Comparison of ENCODE assay signal across 24 cellular contexts in the genomic region with DNA sequence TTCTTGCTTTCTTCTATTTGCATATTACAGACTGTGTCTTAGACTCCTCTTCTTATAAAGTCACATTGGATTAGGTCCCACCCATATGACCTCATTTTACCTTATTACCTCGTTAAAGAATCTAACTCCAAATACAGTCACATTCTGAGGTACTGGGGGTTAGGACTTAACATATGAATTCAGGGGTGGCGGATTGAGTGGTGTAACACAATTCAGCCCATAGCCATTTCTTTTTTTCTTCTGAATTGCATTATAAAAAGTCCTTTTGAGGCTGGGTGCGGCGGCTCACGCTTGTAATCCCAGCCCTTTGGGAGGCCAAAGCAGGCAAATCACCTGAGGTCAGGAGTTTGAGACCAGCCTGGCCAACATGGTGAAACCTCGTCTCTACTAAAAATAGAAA. TPM values are rescaled to one million over a fixed set of nuclear protein-coding genes. Genes with fewer than 3 reads are reported as not detected.
"Had no signal": no experiment of that assay in that cellular context is flagged by ENCODE, and none has a peak within 500 bp of the region (broad histone marks: within the 10 kb centered on the region; RNA-seq: fewer than 3 reads in every experiment).

No MANE protein-coding gene starts in this region.

- H3K27me3 ChIP-seq: gastroesophageal sphincter, heart right ventricle, neutrophil, right lobe of liver, tibial nerve, upper lobe of left lung had no signal

- ATAC-seq: gastroesophageal sphincter; heart right ventricle; mucosa of descending colon; natural killer cell treated with Interleukin-12 subunit alpha and Interleukin-12 subunit beta and Interleukin-15 and Interleukin-18, amount 100 ng/mL, for 72 hours; right lobe of liver; stimulated activated naive B cell treated with anti-CD40 and anti-IgM and Interleukin-4, amounts not matched to agents 10 μg/mL and 1 μg/mL and 100 μg/mL, for 72 hours had no signal

- H3K9me3 ChIP-seq: gastroesophageal sphincter, heart right ventricle, mucosa of descending colon, neutrophil, right lobe of liver, thoracic aorta, tibial nerve, upper lobe of left lung had no signal

- H3K79me2 ChIP-seq: parathyroid adenoma had no signal

- DNase-seq: cortex of kidney; effector CD4-positive, alpha-beta T cell; foreskin fibroblast; heart right ventricle; hippocampal formation; immature natural killer cell; islet precursor cell; mucosa of descending colon; naive B cell; right lobe of liver; small intestine; stimulated activated CD4-positive, alpha-beta T cell treated with anti-CD3 and anti-CD28 coated beads, Interleukin-15, amount 100 ng/mL, for 24 hours; stimulated activated CD4-positive, alpha-beta T cell treated with anti-CD3 and anti-CD28 coated beads, Interleukin-2, amount 100 ng/mL, for 48 hours; stimulated activated naive B cell treated with anti-CD40 and anti-IgM and Interleukin-4, amounts not matched to agents 10 μg/mL and 1 μg/mL and 100 μg/mL, for 72 hours; upper lobe of left lung had no signal

- FAIRE-seq: small intestine had no signal

- H3K4me3 ChIP-seq: gastroesophageal sphincter, heart right ventricle, lung, mucosa of descending colon, right lobe of liver, thoracic aorta, tibial nerve, upper lobe of left lung had no signal

- H3K36me3 ChIP-seq: gastroesophageal sphincter, heart right ventricle, neutrophil, right lobe of liver, thoracic aorta, tibial nerve, upper lobe of left lung had no signal

- H2AFZ ChIP-seq: parathyroid adenoma had no signal

- H3K9ac ChIP-seq: parathyroid adenoma had no signal

- H3K27ac ChIP-seq: gastroesophageal sphincter, heart right ventricle, neutrophil, parathyroid adenoma, right lobe of liver, thoracic aorta, tibial nerve, upper lobe of left lung had no signal

- H3K4me1 ChIP-seq: gastroesophageal sphincter, parathyroid adenoma, tibial nerve, upper lobe of left lung had no signal

RNA-seq across cellular contexts. Expression of a gene that starts 27.4 kb away (rescaled TPM):
- total RNA-seq: mesothelial cell of epicardium, neural crest cell, thoracic aorta, tibial nerve, upper lobe of left lung had no signal
- polyA plus RNA-seq: immature natural killer cell had no signal
